In the genomic region with DNA sequence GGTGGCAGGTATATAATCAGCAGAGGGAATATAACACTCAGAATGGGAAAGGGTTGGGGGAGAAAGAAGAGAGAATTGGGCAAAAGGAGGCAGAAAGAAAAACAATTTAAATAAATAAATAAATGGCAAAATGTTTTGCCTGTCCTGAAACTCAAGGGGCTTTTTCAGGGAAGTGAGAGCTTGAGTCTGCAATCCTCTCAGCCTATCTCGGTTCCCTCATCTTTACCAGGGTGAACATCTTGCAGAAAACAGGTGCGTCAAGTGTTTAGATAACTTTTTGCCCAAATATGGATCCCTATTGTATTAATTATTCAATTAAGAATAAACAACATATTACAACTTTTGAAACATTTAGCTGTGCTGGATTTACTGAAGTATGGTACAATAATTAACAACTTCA, we compare ENCODE assay signal across 24 cellular contexts.
DNase-seq lines count a peak whose midpoint lies in the region; ATAC-seq, FAIRE-seq and TF ChIP-seq lines count a peak whose summit lies in the region.
"Had no signal": no experiment of that assay in that cellular context is flagged by ENCODE, and none has a peak within 500 bp of the region (broad histone marks: within the 10 kb centered on the region; RNA-seq: fewer than 3 reads in every experiment).

No MANE protein-coding gene starts in this region.

- intact Hi-C loops in GM12878 (cut with micrococcal nuclease; ENCODE audit: unreplicated experiment): no loop called here

- CTCF ChIA-PET in GM12878 (lab: Yijun Ruan, JAX): no interaction called here

- H3K4me1 ChIP-seq in OCI-LY3 (ENCODE audit: low read length): peaks cover 10% of the 10 kb centered on the region
- H3K4me1 ChIP-seq in GM12878 (ENCODE audit: control insufficient read depth, insufficient read depth, low read length): no peaks in the 10 kb centered on the region
- H3K4me1 ChIP-seq: BE2C, BLaER1 had no signal

- SMC1A ChIA-PET in GM12878 (lab: Charles Lee; ENCODE audit: uncharacterized antibody, unreplicated experiment): no interaction called here

- H3K4me3 ChIP-seq in OCI-LY3 (ENCODE audit: low read length): no peak overlapping the region
- H3K4me3 ChIP-seq in GM12878: no peak overlapping the region
- H3K4me3 ChIP-seq: BLaER1 had no signal

- H3K4me2 ChIP-seq in OCI-LY3 (ENCODE audit: low read length) (no peak overlapping the region), GM12878 (ENCODE audit: control insufficient read depth, insufficient read depth) (no peak overlapping the region)
- H3K4me2 ChIP-seq: BLaER1 had no signal

- ATAC-seq in GM12878: peak; percentile 75

- no peaks in the 10 kb centered on the region for H4K20me1 ChIP-seq in OCI-LY3 (ENCODE audit: insufficient read depth, low read length)
- H4K20me1 ChIP-seq in GM12878 (ENCODE audit: control insufficient read depth, insufficient read depth): no peaks in the 10 kb centered on the region
- H4K20me1 ChIP-seq: BLaER1 had no signal

- H3K36me3 ChIP-seq in OCI-LY3 (replicated peaks; ENCODE audit: low read depth, low read length) (peaks cover 3% of the 10 kb centered on the region), GM12878 (ENCODE audit: control insufficient read depth in 2 of 2, insufficient read depth in 2 of 2, low read length in 1 of 2) (no peaks in the 10 kb centered on the region)
- H3K36me3 ChIP-seq: BE2C, BLaER1 had no signal

- no peak for TF ChIP-seq RAD21 in GM12878 (IDR thresholded peaks at IDR 0.05; ENCODE audit: insufficient read depth, low read depth, low read length)

- BruUV-seq in GM12878 (replicated peaks; lab: Mats Ljungman, UMichigan): no TSS peak

- WGBS in GM12878 (ENCODE audit: insufficient coverage, insufficient replicate concordance, low lambda C conversion rate, missing lambda C conversion rate): 14% methylated on average over 2 of the region's 2 CpGs

- H3K9me3 ChIP-seq in OCI-LY3 (ENCODE audit: insufficient read depth, low read length) (no peaks in the 10 kb centered on the region), GM12878 (replicated peaks; ENCODE audit: control insufficient read depth, insufficient read depth, low read length) (no peaks in the 10 kb centered on the region)
- H3K9me3 ChIP-seq: BE2C, BLaER1 had no signal

- in situ Hi-C loops in GM12878 (cut with MboI): no loop called here

- H3K27ac ChIP-seq in OCI-LY3 (ENCODE audit: low read length) (peak overlapping the region; percentile 29; the same call in 1 of the 2 replicates), GM12878 (ENCODE audit: control insufficient read depth, insufficient read depth) (no peak overlapping the region)
- H3K27ac ChIP-seq: 22Rv1, BLaER1 had no signal

- RAD21 ChIA-PET in GM12878 (lab: Charles Lee; ENCODE audit: unreplicated experiment): no interaction called here

- H3K27me3 ChIP-seq in OCI-LY3 (ENCODE audit: low read depth, low read length) (no peaks in the 10 kb centered on the region), GM12878 (replicated peaks in 1 of 2; ENCODE audit: control insufficient read depth in 2 of 2, insufficient read depth in 2 of 2, low read length in 1 of 2) (no peaks in the 10 kb centered on the region)
- H3K27me3 ChIP-seq: BE2C, BLaER1 had no signal

- H3K9ac ChIP-seq in OCI-LY3 (ENCODE audit: low read length) (no peak overlapping the region), GM12878 (ENCODE audit: control insufficient read depth, insufficient read depth, low read length) (no peak overlapping the region)
- H3K9ac ChIP-seq: BLaER1 had no signal

- DNase-seq in GM12891 (ENCODE audit: insufficient read length, low spot score) (no peak), GM12878 (ENCODE audit: low read depth, low spot score) (no peak), GDM1 (lab: John Stamatoyannopoulos, UW) (no peak), NAMALWA (ENCODE audit: low spot score) (no peak), cerebellar cortex (ENCODE audit: low spot score) (no peak)
- DNase-seq: ACHN; BE2C; C1 segment of cervical spinal cord; CD4-positive, alpha-beta memory T cell; CD4-positive, CD25-positive, alpha-beta regulatory T cell; CD8-positive, alpha-beta memory T cell; COR-L47; DMS 273 treated with DMSO at 0.1 percent for 48 hours; DMS153; DMS53; DMS79; DND-41; EL; GF-D8 had no signal

- POLR2A ChIA-PET in GM12878 (lab: Charles Lee): no interaction called here

- no peak for TF ChIP-seq POLR2A in GM12891 (IDR thresholded peaks at IDR 0.05; ENCODE audit: low read depth, low read length)
- no peak for TF ChIP-seq POLR2A in GM12878 (IDR thresholded peaks at IDR 0.05; ENCODE audit: low read depth, low read length)

- TF ChIP-seq CTCF in OCI-LY3 (IDR thresholded peaks at IDR 0.05; ENCODE audit: low read depth, low read length) (no peak), GM12878 (IDR thresholded peaks at IDR 0.05 in 2 of 3, conservative IDR thresholded peaks at IDR 0.05 in 1 of 3; ENCODE audit: control insufficient read depth in 2 of 3, extremely low read depth in 1 of 3, insufficient read depth in 1 of 3, low read depth in 3 of 3, low read length in 3 of 3) (no peak)

- H3K79me2 ChIP-seq in OCI-LY3 (ENCODE audit: low read length) (no peaks in the 10 kb centered on the region), GM12878 (ENCODE audit: control insufficient read depth, insufficient read depth, low read length) (no peaks in the 10 kb centered on the region)

- FAIRE-seq in GM12891 (lab: Jason Lieb, UNC) (no peak), GM12878 (lab: Jason Lieb, UNC) (no peak)
- FAIRE-seq: A204.1, GM19239 had no signal

- TF ChIP-seq EP300 in GM12878 (IDR thresholded peaks at IDR 0.05; ENCODE audit: borderline replicate concordance in 1 of 2, control insufficient read depth in 1 of 2, low read depth in 2 of 2, low read length in 2 of 2): no peak

- H2AFZ ChIP-seq in OCI-LY3 (ENCODE audit: low read depth, low read length): no peak overlapping the region
- no peak overlapping the region for H2AFZ ChIP-seq in GM12878 (ENCODE audit: control insufficient read depth, low read depth, low read length)

TF ChIP-seq in GM12891, 5 proteins besides CTCF, POLR2A, EP300 and RAD21:
- TF ChIP-seq TAF1 (IDR thresholded peaks at IDR 0.05; ENCODE audit: low read depth, low read length) (no peak), SPI1 (IDR thresholded peaks at IDR 0.05; ENCODE audit: low read depth, low read length) (peak; percentile 59)
TF ChIP-seq in GM12891: peak in this region for 1.

TF ChIP-seq in GM12878, 131 proteins besides CTCF, POLR2A, EP300 and RAD21:
- TF ChIP-seq PAX5 (IDR thresholded peaks at IDR 0.05; ENCODE audit: borderline replicate concordance, low read depth, low read length) (no peak), SPI1 (IDR thresholded peaks at IDR 0.05; ENCODE audit: borderline replicate concordance, insufficient read depth, low read depth, low read length) (peak; percentile 34; the same call in 1 of the 2 replicates), JUNB (IDR thresholded peaks at IDR 0.05) (no peak)
- TF ChIP-seq, protein P1, sequence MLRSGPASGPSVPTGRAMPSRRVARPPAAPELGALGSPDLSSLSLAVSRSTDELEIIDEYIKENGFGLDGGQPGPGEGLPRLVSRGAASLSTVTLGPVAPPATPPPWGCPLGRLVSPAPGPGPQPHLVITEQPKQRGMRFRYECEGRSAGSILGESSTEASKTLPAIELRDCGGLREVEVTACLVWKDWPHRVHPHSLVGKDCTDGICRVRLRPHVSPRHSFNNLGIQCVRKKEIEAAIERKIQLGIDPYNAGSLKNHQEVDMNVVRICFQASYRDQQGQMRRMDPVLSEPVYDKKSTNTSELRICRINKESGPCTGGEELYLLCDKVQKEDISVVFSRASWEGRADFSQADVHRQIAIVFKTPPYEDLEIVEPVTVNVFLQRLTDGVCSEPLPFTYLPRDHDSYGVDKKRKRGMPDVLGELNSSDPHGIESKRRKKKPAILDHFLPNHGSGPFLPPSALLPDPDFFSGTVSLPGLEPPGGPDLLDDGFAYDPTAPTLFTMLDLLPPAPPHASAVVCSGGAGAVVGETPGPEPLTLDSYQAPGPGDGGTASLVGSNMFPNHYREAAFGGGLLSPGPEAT (IDR thresholded peaks at IDR 0.05; ENCODE audit: low read depth): peak; percentile 23; the same call in 1 of the 2 replicates
